Comparison of ENCODE assay signal across 8 cellular contexts in genomic region chr1:198657550-198658064, GRCh38. TPM values are rescaled to one million over a fixed set of nuclear protein-coding genes. Genes with fewer than 3 reads are reported as not detected.
DNase-seq lines count a peak whose midpoint lies in the region; ATAC-seq and FAIRE-seq lines count a peak whose summit lies in the region.

No MANE protein-coding gene starts in this region.

- peak overlapping the region; percentile 57 to 71 for H3K27ac ChIP-seq in small intestine (ENCODE audit: low read depth in 1 of 2, low read length in 1 of 2)

- H3K27me3 Mint-ChIP-seq in activated T-cell treated with anti-CD3 and anti-CD28 coated beads, Interleukin-2, amount 50 U/mL, for 24 hours: no peaks in the 10 kb centered on the region

- 28 to 48% (median 36%) methylated on average over 3 of the region's 3 CpGs for WGBS in small intestine, 3 donors

- no peak for DNase-seq in activated T-cell treated with anti-CD3 and anti-CD28 coated beads, Interleukin-2, amount 50 U/mL, for 24 hours
- DNase-seq in activated T-cell treated with anti-CD3 and anti-CD28 coated beads for 4 hours: no peak
- DNase-seq in OCI-M1 (lab: John Stamatoyannopoulos, UW): peak; percentile 87
- peak; percentile 96 for DNase-seq in dedifferentiated amniotic fluid mesenchymal stem cell (ENCODE audit: extremely low spot score)
- DNase-seq in small intestine: no peak
- DNase-seq in pons (ENCODE audit: low spot score): no peak
- no peak for DNase-seq in GOT3 (lab: John Stamatoyannopoulos, UW)

- no peak overlapping the region for H3K4me3 ChIP-seq in small intestine (ENCODE audit: low read depth in 1 of 2, low read length in 2 of 2)

- H3K27ac Mint-ChIP-seq in activated T-cell treated with anti-CD3 and anti-CD28 coated beads, Interleukin-2, amount 50 U/mL, for 24 hours: peak overlapping the region; percentile 96

- H3K36me3 Mint-ChIP-seq in activated T-cell treated with anti-CD3 and anti-CD28 coated beads, Interleukin-2, amount 50 U/mL, for 24 hours (ENCODE audit: low read depth): peaks cover 53% of the 10 kb centered on the region

- FAIRE-seq in small intestine (lab: Jason Lieb, UNC): no peak

- no peaks in the 10 kb centered on the region for H3K9me3 Mint-ChIP-seq in activated T-cell treated with anti-CD3 and anti-CD28 coated beads, Interleukin-2, amount 50 U/mL, for 24 hours

- H3K27me3 ChIP-seq in small intestine (ENCODE audit: control insufficient read depth in 2 of 2, insufficient read depth in 2 of 2, low read length in 2 of 2): no peaks in the 10 kb centered on the region

- H3K4me1 Mint-ChIP-seq in activated T-cell treated with anti-CD3 and anti-CD28 coated beads, Interleukin-2, amount 50 U/mL, for 24 hours (ENCODE audit: low read depth): peaks cover 70% of the 10 kb centered on the region

- H3K4me3 Mint-ChIP-seq in activated T-cell treated with anti-CD3 and anti-CD28 coated beads, Interleukin-2, amount 50 U/mL, for 24 hours: peak overlapping the region; percentile 68

- no peaks in the 10 kb centered on the region for H3K36me3 ChIP-seq in small intestine (ENCODE audit: control insufficient read depth in 2 of 2, insufficient read depth in 2 of 2, low read length in 2 of 2)

- H3K4me1 ChIP-seq in small intestine (ENCODE audit: control insufficient read depth in 2 of 2, insufficient read depth in 1 of 2, low read depth in 1 of 2, low read length in 1 of 2): no peaks in the 10 kb centered on the region

- ATAC-seq in HG02938 (IDR thresholded peaks at IDR 0.05; ENCODE audit: unreplicated experiment): peak; percentile 36

- no peaks in the 10 kb centered on the region for H3K9me3 ChIP-seq in small intestine (ENCODE audit: control insufficient read depth, low read depth)

RNA-seq across cellular contexts. Expression of gene PTPRC, which starts 18.8 kb away (rescaled TPM):
- 1 to 10 TPM; 1.6 to 6.8 (median 3.8) TPM for polyA plus RNA-seq in small intestine

Comparison
In these comparisons a context has a peak if more than half of its experiments do, and no peak if none do; other contexts are left out.
1. DNase-seq: peak in OCI-M1 (single experiment) and dedifferentiated amniotic fluid mesenchymal stem cell (single experiment); none in activated T-cell treated with anti-CD3 and anti-CD28 coated beads, Interleukin-2, amount 50 U/mL, for 24 hours (single experiment), activated T-cell treated with anti-CD3 and anti-CD28 coated beads for 4 hours (single experiment), small intestine (single experiment), pons (single experiment) and GOT3 (single experiment).